In genomic region chr15:72473670-72474465, GRCh38 we compare ENCODE assay signal across 8 cellular contexts. TPM values are rescaled to one million over a fixed set of nuclear protein-coding genes. Genes with fewer than 3 reads are reported as not detected.
A peak's percentile ranks its signal among the peaks of the same experiment; 100 is the strongest.
DNase-seq lines count a peak whose midpoint lies in the region; ATAC-seq and TF ChIP-seq lines count a peak whose summit lies in the region.

Gene ARIH1, plus strand, starts transcription at chr15:72474330. Its CDS starts 310 bp downstream, at chr15:72474640.

- peaks cover 41% of the 10 kb centered on the region for H3K4me1 Mint-ChIP-seq in nephron progenitor cell
- peaks cover 42% of the 10 kb centered on the region for H3K4me1 Mint-ChIP-seq in stimulated activated naive CD8-positive, alpha-beta T cell treated with anti-CD3 and anti-CD28 coated beads, Interleukin-15, amount 100 ng/mL, for 72 hours

- H3K27ac ChIP-seq in RWPE1: peak within 1 kb of the TSS; percentile 99

- CTCF ChIA-PET in RWPE1 (lab: Yijun Ruan, JAX): no interaction called here

- peaks cover 46% of the 10 kb centered on the region for H3K36me3 Mint-ChIP-seq in nephron progenitor cell (ENCODE audit: low read depth)

- no peaks in the 10 kb centered on the region for H3K27me3 Mint-ChIP-seq in nephron progenitor cell (ENCODE audit: low read depth, poor library complexity)
- no peaks in the 10 kb centered on the region for H3K27me3 Mint-ChIP-seq in stimulated activated naive CD8-positive, alpha-beta T cell treated with anti-CD3 and anti-CD28 coated beads, Interleukin-15, amount 100 ng/mL, for 72 hours

- POLR2A ChIA-PET in RWPE1 (lab: Yijun Ruan, JAX; ENCODE audit: low non-redundant PET): interaction anchor here (0.7 kb wide), 1 partner anchor 70 kb away, joined by 3 read pairs; no protein-coding TSS in a partner anchor

- peaks cover 4% of the 10 kb centered on the region for H3K9me3 Mint-ChIP-seq in nephron progenitor cell
- H3K9me3 Mint-ChIP-seq in stimulated activated naive CD8-positive, alpha-beta T cell treated with anti-CD3 and anti-CD28 coated beads, Interleukin-15, amount 100 ng/mL, for 72 hours: no peaks in the 10 kb centered on the region

- H3K4me3 ChIP-seq in LNCaP clone FGC (ENCODE audit: low read depth, low read length): peak within 1 kb of the TSS; percentile 61
- peak within 1 kb of the TSS; percentile 98 for H3K4me3 ChIP-seq in fibroblast of the aortic adventitia (ENCODE audit: low read depth, low read length)

- peak; percentile 90 for ATAC-seq in stimulated activated naive CD8-positive, alpha-beta T cell treated with anti-CD3 and anti-CD28 coated beads, Interleukin-15, amount 100 ng/mL, for 72 hours

- TF ChIP-seq CTCF in LNCaP clone FGC (IDR thresholded peaks at IDR 0.05; ENCODE audit: control insufficient read depth, extremely low read depth, insufficient read depth) (peak; percentile 55), RWPE1 (conservative IDR thresholded peaks at IDR 0.05; ENCODE audit: low read depth) (peak; percentile 61), fibroblast of the aortic adventitia (IDR thresholded peaks at IDR 0.05; ENCODE audit: insufficient read depth, low read length) (peak; percentile 46), nephron progenitor cell (IDR thresholded peaks at IDR 0.05) (no peak)

- peak within 1 kb of the TSS; percentile 100 for H3K27ac Mint-ChIP-seq in nephron progenitor cell
- H3K27ac Mint-ChIP-seq in stimulated activated naive CD8-positive, alpha-beta T cell treated with anti-CD3 and anti-CD28 coated beads, Interleukin-15, amount 100 ng/mL, for 72 hours: peak within 1 kb of the TSS; percentile 99 to 100

- H3K4me3 Mint-ChIP-seq in nephron progenitor cell: peak within 1 kb of the TSS; percentile 98
- peak within 1 kb of the TSS; percentile 74 to 96 for H3K4me3 Mint-ChIP-seq in stimulated activated naive CD8-positive, alpha-beta T cell treated with anti-CD3 and anti-CD28 coated beads, Interleukin-15, amount 100 ng/mL, for 72 hours

- DNase-seq in ELR (ENCODE audit: low read depth) (peak; percentile 96), GOT3 (lab: John Stamatoyannopoulos, UW) (peak; percentile 91), LNCaP clone FGC (ENCODE audit: low read depth) (peak; percentile 87), RWPE1 (ENCODE audit: low spot score) (peak; percentile 90), fibroblast of the aortic adventitia (ENCODE audit: low read depth) (peak; percentile 95), nephron progenitor cell (peak; percentile 98)
- DNase-seq in activated effector memory CD4-positive, alpha-beta T cell treated with Interleukin-2 at 50 U/mL for 16 hours: peak; percentile 94
- DNase-seq in stimulated activated naive CD8-positive, alpha-beta T cell treated with anti-CD3 and anti-CD28 coated beads, Interleukin-15, amount 100 ng/mL, for 72 hours: peak; percentile 96

RNA-seq across cellular contexts. Expression of gene ARIH1, which starts in this region (rescaled TPM):
- 51.1 and 69.2 TPM in 2 replicates for total RNA-seq in fibroblast of the aortic adventitia (ENCODE audit: low replicate concordance)

Comparison
In these comparisons a context has a peak if more than half of its experiments do, and no peak if none do; other contexts are left out.
1. Peak in every context shown above with its lines: DNase-seq, ATAC-seq, H3K4me3 ChIP-seq and H3K27ac ChIP-seq.